In genomic region chr2:145760781-145761649, GRCh38 we compare ENCODE assay signal across 11 cellular contexts.
A peak's percentile ranks its signal among the peaks of the same experiment; 100 is the strongest.
DNase-seq lines count a peak whose midpoint lies in the region; ATAC-seq, FAIRE-seq and TF ChIP-seq lines count a peak whose summit lies in the region.
"Had no signal": no experiment of that assay in that cellular context is flagged by ENCODE, and none has a peak within 500 bp of the region (broad histone marks: within the 10 kb centered on the region; RNA-seq: fewer than 3 reads in every experiment).

No MANE protein-coding gene starts in this region.

- WGBS in smooth muscle cell (ENCODE audit: low lambda C conversion rate), result 39% methylated on average over 4 of the region's 4 CpGs
- WGBS in suprapubic skin, result 65% methylated on average over 4 of the region's 4 CpGs

- H3K9me3 ChIP-seq in smooth muscle cell (replicated peaks; ENCODE audit: low read depth), result no peaks in the 10 kb centered on the region
- no peaks in the 10 kb centered on the region for H3K9me3 ChIP-seq in suprapubic skin

- H3K36me3 ChIP-seq in smooth muscle cell (ENCODE audit: low read depth) (no peaks in the 10 kb centered on the region), suprapubic skin (no peaks in the 10 kb centered on the region)

- no peaks in the 10 kb centered on the region for H3K27me3 Mint-ChIP-seq in WTC11 (ENCODE audit: low read depth)
- H3K27me3 Mint-ChIP-seq: T-cell had no signal

- H3K4me3 Mint-ChIP-seq in WTC11, result no peak overlapping the region
- H3K4me3 Mint-ChIP-seq: T-cell had no signal

- peak; percentile 82 for FAIRE-seq in H54 (lab: Jason Lieb, UNC)
- FAIRE-seq: G401.6 had no signal

- TF ChIP-seq POLR2A in H54 (IDR thresholded peaks at IDR 0.05; ENCODE audit: low read depth, low read length), result no peak
- TF ChIP-seq POLR2A in suprapubic skin (IDR thresholded peaks at IDR 0.05), result no peak

- H3K27ac Mint-ChIP-seq in WTC11, result no peak overlapping the region
- H3K27ac Mint-ChIP-seq: T-cell had no signal

- H3K27me3 ChIP-seq in smooth muscle cell (ENCODE audit: low read depth) (no peaks in the 10 kb centered on the region), suprapubic skin (no peaks in the 10 kb centered on the region)

- H3K9ac ChIP-seq in smooth muscle cell (ENCODE audit: low read depth), result no peak overlapping the region

- no peaks in the 10 kb centered on the region for H4K20me1 ChIP-seq in smooth muscle cell (ENCODE audit: low read depth)

- peaks cover 14% of the 10 kb centered on the region for H3K4me1 ChIP-seq in smooth muscle cell (ENCODE audit: low read depth)
- H3K4me1 ChIP-seq in suprapubic skin, result no peaks in the 10 kb centered on the region

- H3K27ac ChIP-seq in smooth muscle cell (ENCODE audit: low read depth) (peak overlapping the region; percentile 14), suprapubic skin (no peak overlapping the region)

- no peak overlapping the region for H3K4me3 ChIP-seq in smooth muscle cell
- H3K4me3 ChIP-seq in suprapubic skin, result no peak overlapping the region

- H3K79me2 ChIP-seq in smooth muscle cell (ENCODE audit: low read depth), result no peaks in the 10 kb centered on the region

- no peaks in the 10 kb centered on the region for H3K9me3 Mint-ChIP-seq in WTC11
- H3K9me3 Mint-ChIP-seq: T-cell had no signal

- no peaks in the 10 kb centered on the region for H3F3A ChIP-seq in smooth muscle cell (ENCODE audit: low read depth)

- H2AFZ ChIP-seq in smooth muscle cell (ENCODE audit: low read depth), result peak overlapping the region; percentile 2

- TF ChIP-seq EP300 in suprapubic skin (IDR thresholded peaks at IDR 0.05), result no peak

- intact Hi-C loops in left colon (cut with DNase I, micrococcal nuclease), result no loop called here

- peaks cover 15% of the 10 kb centered on the region for H3K4me1 Mint-ChIP-seq in WTC11
- H3K4me1 Mint-ChIP-seq: T-cell had no signal

- no peak for TF ChIP-seq CTCF in WTC11 (IDR thresholded peaks at IDR 0.05)
- TF ChIP-seq CTCF in smooth muscle cell (IDR thresholded peaks at IDR 0.05; ENCODE audit: borderline replicate concordance, insufficient read depth, poor library complexity, severe bottlenecking), result no peak
- no peak for TF ChIP-seq CTCF in suprapubic skin (IDR thresholded peaks at IDR 0.05)

- ATAC-seq in WTC11, result no peak
- ATAC-seq in left colon, result no peak
- ATAC-seq: T-cell had no signal

- H3K4me2 ChIP-seq in smooth muscle cell, result peak overlapping the region; percentile 4

- POLR2A ChIA-PET in WTC11 (lab: Charles Lee), result no interaction called here

- DNase-seq in H54 (ENCODE audit: insufficient read length, low spot score), result no peak
- DNase-seq in WTC11 (ENCODE audit: low spot score), result no peak
- peak; percentile 25 for DNase-seq in glomerular visceral epithelial cell (ENCODE audit: extremely low spot score)
- no peak for DNase-seq in smooth muscle cell (lab: John Stamatoyannopoulos, UW; ENCODE audit: unreplicated experiment)
- no peak for DNase-seq in suprapubic skin (ENCODE audit: low spot score in 2 of 2)
- no peak for DNase-seq in left colon
- no peak for DNase-seq in NCI-H146 (lab: John Stamatoyannopoulos, UW)
- DNase-seq: NCI-H2171, occipital lobe, T-cell had no signal

- CTCF ChIA-PET in WTC11 (lab: Charles Lee), result interaction anchor here (1.8 kb wide), 1 partner anchor 8 kb away, joined by 7 read pairs; no protein-coding TSS in a partner anchor

- H3K36me3 Mint-ChIP-seq in WTC11, result no peaks in the 10 kb centered on the region
- H3K36me3 Mint-ChIP-seq: T-cell had no signal

TF ChIP-seq in WTC11, 78 proteins besides CTCF, POLR2A, EP300 and RAD21:
- TF ChIP-seq NFE2L1 (CRISPR knock-in tag; IDR thresholded peaks at IDR 0.05), result no peak
- TF ChIP-seq AFF4 (CRISPR knock-in tag; IDR thresholded peaks at IDR 0.05; ENCODE audit: borderline replicate concordance), result no peak
- no peak for TF ChIP-seq USF1 (CRISPR knock-in tag; IDR thresholded peaks at IDR 0.05)
- TF ChIP-seq GABPB1 (CRISPR knock-in tag; IDR thresholded peaks at IDR 0.05), result peak; percentile 67
